ENCODE assay signal across 1 cellular context in genomic region chr4:38769441-38770210, GRCh38.
TF ChIP-seq lines count a peak whose summit lies in the region.

No MANE protein-coding gene starts in this region.

TF ChIP-seq in GM12878, 131 proteins besides CTCF, POLR2A, EP300 and RAD21 (continued from another document):
- no peak for TF ChIP-seq ZBTB33 (IDR thresholded peaks at IDR 0.05)
- TF ChIP-seq SREBF1 (IDR thresholded peaks at IDR 0.05; ENCODE audit: low read length): no peak
- TF ChIP-seq KAT2A (conservative IDR thresholded peaks at IDR 0.05; ENCODE audit: control insufficient read depth, low read depth, low read length): no peak
- TF ChIP-seq NR2F1 (conservative IDR thresholded peaks at IDR 0.05): no peak
- no peak for TF ChIP-seq RELB (IDR thresholded peaks at IDR 0.05; ENCODE audit: low read depth)
- no peak for TF ChIP-seq USF2 (IDR thresholded peaks at IDR 0.05; ENCODE audit: borderline replicate concordance, low read depth, low read length)
- TF ChIP-seq SIX5 (IDR thresholded peaks at IDR 0.05; ENCODE audit: low read depth, low read length, severe bottlenecking): no peak
